Comparison of ENCODE assay signal across 27 cellular contexts in genomic region chr7:137489880-137490279, GRCh38.
"Had no signal": no experiment of that assay in that cellular context is flagged by ENCODE, and none has a peak within 500 bp of the region (broad histone marks: within the 10 kb centered on the region; RNA-seq: fewer than 3 reads in every experiment).

No MANE protein-coding gene starts in this region.

- H3K27me3 ChIP-seq: stomach, suprapubic skin, testis, thyroid gland, tibial artery, tibial nerve, transverse colon, upper lobe of left lung, upper lobe of right lung, uterus, vagina had no signal

- H3K4me3 ChIP-seq: stomach, suprapubic skin, testis, thoracic aorta, thyroid gland, tibial artery, tibial nerve, transverse colon, upper lobe of left lung, upper lobe of right lung, uterus, vagina had no signal

- H3K36me3 ChIP-seq: stomach, suprapubic skin, thoracic aorta, thyroid gland, tibial artery, tibial nerve, transverse colon, upper lobe of left lung, upper lobe of right lung, uterus, vagina had no signal

- H3K4me1 ChIP-seq: stomach, suprapubic skin, testis, thyroid gland, tibial artery, tibial nerve, transverse colon, upper lobe of left lung, upper lobe of right lung, uterus, vagina had no signal

- ATAC-seq: stimulated activated effector memory CD8-positive, alpha-beta T cell treated with anti-CD3 and anti-CD28 coated beads, Interleukin-12 subunit alpha, Interleukin-12 subunit beta, amount 100 ng/mL, for 72 hours; stimulated activated memory B cell treated with anti-CD40 and anti-IgM and Interleukin-4, amounts not matched to agents 10 μg/mL and 1 μg/mL and 100 μg/mL, for 72 hours; stimulated activated naive B cell treated with anti-CD40 and anti-IgM and Interleukin-4, amounts not matched to agents 10 μg/mL and 1 μg/mL and 100 μg/mL, for 72 hours; stimulated activated naive CD8-positive, alpha-beta T cell treated with anti-CD3 and anti-CD28 coated beads, Interleukin-15, amount 100 ng/mL, for 72 hours; stimulated activated naive CD8-positive, alpha-beta T cell treated with anti-CD3 and anti-CD28 coated beads, Interleukin-15, Interleukin-2, amounts not matched to agents 100 U/mL and 50 U/mL, for 24 hours; upper lobe of right lung had no signal

- H3K27ac ChIP-seq: stomach, suprapubic skin, testis, thoracic aorta, thyroid gland, tibial artery, tibial nerve, transverse colon, upper lobe of left lung, upper lobe of right lung, uterus, vagina had no signal

- FAIRE-seq: urothelium cell line had no signal

- H3K9me3 ChIP-seq: testis, thoracic aorta, thyroid gland, tibial artery, upper lobe of right lung, uterus, vagina had no signal

- DNase-seq: stimulated activated CD4-positive, alpha-beta T cell treated with anti-CD3 and anti-CD28 coated beads, Interleukin-2, amount 100 ng/mL, for 48 hours; stimulated activated CD4-positive, alpha-beta T cell treated with anti-CD3 and anti-CD28 coated beads, Interleukin-4, amount 100 ng/mL, for 1 hour; stimulated activated CD4-positive, alpha-beta T cell treated with anti-CD3 and anti-CD28 coated beads, Interleukin-4, amount 100 ng/mL, for 24 hours; stimulated activated CD4-positive, alpha-beta T cell treated with anti-CD3 and anti-CD28 coated beads, Interleukin-4, amount 100 ng/mL, for 4 hours; stimulated activated CD8-positive, alpha-beta memory T cell treated with anti-CD3 and anti-CD28 coated beads, Interleukin-4, amount 100 ng/mL, for 48 hours; stimulated activated naive B cell treated with anti-CD40 and anti-IgM and Interleukin-4, amounts not matched to agents 10 μg/mL and 1 μg/mL and 100 μg/mL, for 72 hours; stimulated activated naive CD4-positive, alpha-beta T cell; stimulated activated naive CD4-positive, alpha-beta T cell treated with Interleukin-2 at 50 U/mL for 16 hours; stimulated activated naive CD8-positive, alpha-beta T cell treated with anti-CD3 and anti-CD28 coated beads, Interleukin-15, amount 100 ng/mL, for 72 hours; stimulated activated naive CD8-positive, alpha-beta T cell treated with anti-CD3 and anti-CD28 coated beads, Interleukin-15, Interleukin-2, amounts not matched to agents 100 U/mL and 50 U/mL, for 24 hours; stomach; substantia nigra; testis; thyroid gland; tibial artery; transverse colon; trophoblast cell; upper lobe of left lung; upper lobe of right lung; uterus had no signal
